9 cellular contexts compared by ENCODE assay signal in genomic region chr5:18394154-18394804, GRCh38.
DNase-seq lines count a peak whose midpoint lies in the region; ATAC-seq and TF ChIP-seq lines count a peak whose summit lies in the region.
"Had no signal": no experiment of that assay in that cellular context is flagged by ENCODE, and none has a peak within 500 bp of the region (broad histone marks: within the 10 kb centered on the region; RNA-seq: fewer than 3 reads in every experiment).

No MANE protein-coding gene starts in this region.

- POLR2A ChIA-PET in activated CD8-positive, alpha-beta T cell treated with anti-CD3 and anti-CD28 coated beads for 36 hours (lab: Charles Lee): no interaction called here

- no peak overlapping the region for H3K27ac Mint-ChIP-seq in activated CD8-positive, alpha-beta T cell treated with anti-CD3 and anti-CD28 coated beads for 36 hours
- H3K27ac Mint-ChIP-seq: IgD-negative memory B cell had no signal

- no peaks in the 10 kb centered on the region for H3K9me3 Mint-ChIP-seq in activated CD8-positive, alpha-beta T cell treated with anti-CD3 and anti-CD28 coated beads for 36 hours
- H3K9me3 Mint-ChIP-seq: IgD-negative memory B cell had no signal

- H3K36me3 Mint-ChIP-seq in activated CD8-positive, alpha-beta T cell treated with anti-CD3 and anti-CD28 coated beads for 36 hours (ENCODE audit: low read depth): no peaks in the 10 kb centered on the region
- H3K36me3 Mint-ChIP-seq: IgD-negative memory B cell had no signal

- H3K27me3 Mint-ChIP-seq in activated CD8-positive, alpha-beta T cell treated with anti-CD3 and anti-CD28 coated beads for 36 hours: no peaks in the 10 kb centered on the region
- H3K27me3 Mint-ChIP-seq: IgD-negative memory B cell had no signal

- peak; percentile 75 for DNase-seq in AG20443 (ENCODE audit: low spot score)
- DNase-seq in NCI-H510A treated with DMSO at 0.1 percent for 48 hours (lab: John Stamatoyannopoulos, UW): peak; percentile 79
- peak; percentile 62 for DNase-seq in activated CD8-positive, alpha-beta T cell treated with anti-CD3 and anti-CD28 coated beads for 36 hours
- DNase-seq in fibroblast of pulmonary artery (ENCODE audit: low read depth): peak; percentile 50
- peak in 46 of 56 donors; percentile 1 to 82 (median 41) for DNase-seq in nucleus accumbens (lab: John Stamatoyannopoulos, UW)
- no peak for DNase-seq in DMS79 treated with DMSO at 0.1 percent for 48 hours (lab: John Stamatoyannopoulos, UW)

- no peak overlapping the region for H3K4me3 ChIP-seq in fibroblast of pulmonary artery (replicated peaks; ENCODE audit: low read depth, low read length)

- ATAC-seq in GM18867 (IDR thresholded peaks at IDR 0.05; ENCODE audit: unreplicated experiment): peak; percentile 80
- ATAC-seq in HG03159 (IDR thresholded peaks at IDR 0.05; ENCODE audit: unreplicated experiment): peak; percentile 86
- ATAC-seq in activated CD8-positive, alpha-beta T cell treated with anti-CD3 and anti-CD28 coated beads for 36 hours: no peak

- CTCF ChIA-PET in activated CD8-positive, alpha-beta T cell treated with anti-CD3 and anti-CD28 coated beads for 36 hours (lab: Charles Lee): interaction anchor here (0.7 to 1.6 kb wide), 5 partner anchors 10 to 303 kb away, joined by 3 to 8 read pairs (median 4); no protein-coding TSS in a partner anchor

- intact Hi-C loops in activated CD8-positive, alpha-beta T cell treated with anti-CD3 and anti-CD28 coated beads for 36 hours (cut with micrococcal nuclease): loop anchor here (10.0 kb wide), 1 partner anchor 301 kb away; no protein-coding TSS in a partner anchor

- H3K4me1 Mint-ChIP-seq in activated CD8-positive, alpha-beta T cell treated with anti-CD3 and anti-CD28 coated beads for 36 hours (ENCODE audit: low read depth): no peaks in the 10 kb centered on the region
- H3K4me1 Mint-ChIP-seq: IgD-negative memory B cell had no signal

- no peak overlapping the region for H3K4me3 Mint-ChIP-seq in activated CD8-positive, alpha-beta T cell treated with anti-CD3 and anti-CD28 coated beads for 36 hours
- H3K4me3 Mint-ChIP-seq: IgD-negative memory B cell had no signal

- TF ChIP-seq CTCF in activated CD8-positive, alpha-beta T cell treated with anti-CD3 and anti-CD28 coated beads for 36 hours (IDR thresholded peaks at IDR 0.05): peak; percentile 77
- peak; percentile 70 for TF ChIP-seq CTCF in fibroblast of pulmonary artery (IDR thresholded peaks at IDR 0.05; ENCODE audit: low read length, missing control alignments)
